ENCODE assay signal across 8 cellular contexts in genomic region chr22:41091139-41092022, GRCh38. TPM values are rescaled to one million over a fixed set of nuclear protein-coding genes. Genes with fewer than 3 reads are reported as not detected.
DNase-seq lines count a peak whose midpoint lies in the region; TF ChIP-seq lines count a peak whose summit lies in the region.

No MANE protein-coding gene starts in this region.

- peak; percentile 96 for DNase-seq in CMK (ENCODE audit: low read depth)
- DNase-seq in GM20000 (ENCODE audit: low spot score) = peak; percentile 99
- DNase-seq in HT-29 (ENCODE audit: low spot score) = peak; percentile 95
- DNase-seq in NK-92 treated with Interleukin-12 subunit alpha and Interleukin-12 subunit beta, amount 100 ng/mL, for 24 hours (lab: John Stamatoyannopoulos, UW) = peak; percentile 97
- peak; percentile 99 for DNase-seq in activated CD8-positive, alpha-beta memory T cell treated with anti-CD3 and anti-CD28 coated beads for 4 hours (ENCODE audit: low read depth in 2 of 2)
- DNase-seq in effector CD8-positive, alpha-beta T cell (lab: John Stamatoyannopoulos, UW) = peak; percentile 99
- DNase-seq in lung microvascular endothelial cell (ENCODE audit: low read depth in 2 of 2) = peak; percentile 99
- peak; percentile 99 to 100 (median 99) for DNase-seq in stimulated activated CD4-positive, alpha-beta T cell treated with anti-CD3 and anti-CD28 coated beads, TNF-alpha, amount 100 ng/mL, for 4 hours (ENCODE audit: low read depth in 3 of 3)

- no peak for TF ChIP-seq CTCF in GM20000 (IDR thresholded peaks at IDR 0.05; ENCODE audit: extremely low read depth, missing control alignments)

RNA-seq across cellular contexts. Expression of gene EP300, which starts 1.0 kb away (rescaled TPM):
- 24.0 and 31.6 TPM in 2 replicates for total RNA-seq in HT-29 (2014; rRNA removed; shearing (Covaris generic))
- 20.9 and 33.7 TPM in 2 replicates for total RNA-seq in lung microvascular endothelial cell

Comparison
In these comparisons a context has a peak if more than half of its experiments do, and no peak if none do; other contexts are left out.
1. Peak in every context shown above with its lines: DNase-seq.